7 cellular contexts compared by ENCODE assay signal in genomic region chr7:30897770-30898169, GRCh38. TPM values are rescaled to one million over a fixed set of nuclear protein-coding genes. Genes with fewer than 3 reads are reported as not detected.
"Had no signal": no experiment of that assay in that cellular context is flagged by ENCODE, and none has a peak within 500 bp of the region (broad histone marks: within the 10 kb centered on the region; RNA-seq: fewer than 3 reads in every experiment).

No MANE protein-coding gene starts in this region.

- H3K4me3 Mint-ChIP-seq: activated CD8-positive, alpha-beta T cell treated with anti-CD3 and anti-CD28 coated beads for 36 hours; activated naive CD8-positive, alpha-beta T cell treated with anti-CD3 and anti-CD28 coated beads, Interleukin-2, amount 10 ng/mL, durations not matched to agents 7 days and 5 days; memory B cell; stimulated activated effector memory CD8-positive, alpha-beta T cell treated with anti-CD3 and anti-CD28 coated beads, Interleukin-12 subunit alpha, Interleukin-12 subunit beta, amount 100 ng/mL, for 72 hours had no signal

- H3K4me1 ChIP-seq: foreskin keratinocyte had no signal

- DNase-seq: activated CD8-positive, alpha-beta memory T cell treated with anti-CD3 and anti-CD28 coated beads, Interleukin-2, amount 50 U/mL, for 4 hours; activated CD8-positive, alpha-beta T cell treated with anti-CD3 and anti-CD28 coated beads for 36 hours; activated naive CD8-positive, alpha-beta T cell treated with anti-CD3 and anti-CD28 coated beads, Interleukin-2, amount 10 ng/mL, durations not matched to agents 7 days and 5 days; foreskin keratinocyte; T-helper 9 cell had no signal

- H3K36me3 Mint-ChIP-seq: activated naive CD8-positive, alpha-beta T cell treated with anti-CD3 and anti-CD28 coated beads, Interleukin-2, amount 10 ng/mL, durations not matched to agents 7 days and 5 days; memory B cell; stimulated activated effector memory CD8-positive, alpha-beta T cell treated with anti-CD3 and anti-CD28 coated beads, Interleukin-12 subunit alpha, Interleukin-12 subunit beta, amount 100 ng/mL, for 72 hours had no signal

- H3K9me3 Mint-ChIP-seq: activated CD8-positive, alpha-beta T cell treated with anti-CD3 and anti-CD28 coated beads for 36 hours; activated naive CD8-positive, alpha-beta T cell treated with anti-CD3 and anti-CD28 coated beads, Interleukin-2, amount 10 ng/mL, durations not matched to agents 7 days and 5 days; memory B cell; stimulated activated effector memory CD8-positive, alpha-beta T cell treated with anti-CD3 and anti-CD28 coated beads, Interleukin-12 subunit alpha, Interleukin-12 subunit beta, amount 100 ng/mL, for 72 hours had no signal

- H3K4me1 Mint-ChIP-seq: memory B cell; stimulated activated effector memory CD8-positive, alpha-beta T cell treated with anti-CD3 and anti-CD28 coated beads, Interleukin-12 subunit alpha, Interleukin-12 subunit beta, amount 100 ng/mL, for 72 hours had no signal

- H3K27me3 Mint-ChIP-seq: activated CD8-positive, alpha-beta T cell treated with anti-CD3 and anti-CD28 coated beads for 36 hours had no signal

- H3K27ac Mint-ChIP-seq: activated CD8-positive, alpha-beta T cell treated with anti-CD3 and anti-CD28 coated beads for 36 hours; activated naive CD8-positive, alpha-beta T cell treated with anti-CD3 and anti-CD28 coated beads, Interleukin-2, amount 10 ng/mL, durations not matched to agents 7 days and 5 days; memory B cell; stimulated activated effector memory CD8-positive, alpha-beta T cell treated with anti-CD3 and anti-CD28 coated beads, Interleukin-12 subunit alpha, Interleukin-12 subunit beta, amount 100 ng/mL, for 72 hours had no signal

- H3K27ac ChIP-seq: foreskin keratinocyte had no signal

RNA-seq across cellular contexts. Expression of gene AQP1, which starts 13.9 kb away (rescaled TPM):
- total RNA-seq: foreskin keratinocyte had no signal
